In genomic region chr3:69052567-69052898, GRCh38 we compare ENCODE assay signal across 8 cellular contexts. TPM values are rescaled to one million over a fixed set of nuclear protein-coding genes. Genes with fewer than 3 reads are reported as not detected.
DNase-seq lines count a peak whose midpoint lies in the region; ATAC-seq, FAIRE-seq and TF ChIP-seq lines count a peak whose summit lies in the region.

No MANE protein-coding gene starts in this region.

- no peak for TF ChIP-seq EP300 in A549 (IDR thresholded peaks at IDR 0.05)

- TF ChIP-seq RAD21 in A549 (conservative IDR thresholded peaks at IDR 0.05 in 1 of 2, IDR thresholded peaks at IDR 0.05 in 1 of 2): no peak

- no peak for FAIRE-seq in A549 (lab: Jason Lieb, UNC)

- no peaks in the 10 kb centered on the region for H3K27me3 ChIP-seq in right atrium auricular region

- peak overlapping the region; percentile 81 for H3K4me3 ChIP-seq in A549
- H3K4me3 ChIP-seq in right atrium auricular region: peak overlapping the region; percentile 72 to 80

- TF ChIP-seq CTCF in A549 (IDR thresholded peaks at IDR 0.05) (no peak), VCaP (conservative IDR thresholded peaks at IDR 0.05) (no peak), right atrium auricular region (IDR thresholded peaks at IDR 0.05) (no peak)

- peaks cover 22 to 29% of the 10 kb centered on the region in 2 donors for H3K4me1 Mint-ChIP-seq in stimulated activated naive B cell treated with anti-CD40 and anti-IgM and Interleukin-4, amounts not matched to agents 10 μg/mL and 1 μg/mL and 100 μg/mL, for 72 hours

- H3K4me1 ChIP-seq in A549 (peaks cover 3% of the 10 kb centered on the region; the same call in 2 of the 3 replicates), right atrium auricular region (peaks cover 0 to 20% of the 10 kb centered on the region in 2 donors)

- H3K4me3 Mint-ChIP-seq in stimulated activated naive B cell treated with anti-CD40 and anti-IgM and Interleukin-4, amounts not matched to agents 10 μg/mL and 1 μg/mL and 100 μg/mL, for 72 hours: peak overlapping the region; percentile 98 to 99

- H3K27ac ChIP-seq in A549 (peak overlapping the region; percentile 81 to 89), VCaP (peak overlapping the region; percentile 80), right atrium auricular region (peak overlapping the region; percentile 91 to 96)

- no peak for TF ChIP-seq POLR2A in A549 (IDR thresholded peaks at IDR 0.05; ENCODE audit: low read length)

- H3K4me2 ChIP-seq in A549: peak overlapping the region; percentile 75

- POLR2A ChIA-PET in A549 (lab: Yijun Ruan, JAX): interaction anchor here (0.7 to 2.0 kb wide), 6 partner anchors 11 to 39 kb away, joined by 3 to 11 read pairs (median 4); partner anchors contain the start of genes ARL6IP5 and EOGT

- CTCF ChIA-PET in A549 (lab: Yijun Ruan, JAX): interaction anchor here (1.1 kb wide), 1 partner anchor 39 kb away, joined by 3 read pairs; the partner anchor contains the start of gene EOGT

- ATAC-seq in A549 (peak; percentile 6 to 7; a peak in 3 of 6 replicates), GM21576 (IDR thresholded peaks at IDR 0.05; ENCODE audit: unreplicated experiment) (peak; percentile 3)
- peak in 1 of 2 donors; percentile 1 for ATAC-seq in stimulated activated naive B cell treated with anti-CD40 and anti-IgM and Interleukin-4, amounts not matched to agents 10 μg/mL and 1 μg/mL and 100 μg/mL, for 72 hours (replicated peaks)

- peak overlapping the region; percentile 99 for H3K27ac Mint-ChIP-seq in stimulated activated naive B cell treated with anti-CD40 and anti-IgM and Interleukin-4, amounts not matched to agents 10 μg/mL and 1 μg/mL and 100 μg/mL, for 72 hours

- no peaks in the 10 kb centered on the region for H3K27me3 Mint-ChIP-seq in stimulated activated naive B cell treated with anti-CD40 and anti-IgM and Interleukin-4, amounts not matched to agents 10 μg/mL and 1 μg/mL and 100 μg/mL, for 72 hours

- 27% methylated on average over 3 of the region's 3 CpGs for WGBS in A549 (ENCODE audit: missing lambda C conversion rate)

- peaks cover 19 to 28% of the 10 kb centered on the region in 2 donors for H3K36me3 Mint-ChIP-seq in stimulated activated naive B cell treated with anti-CD40 and anti-IgM and Interleukin-4, amounts not matched to agents 10 μg/mL and 1 μg/mL and 100 μg/mL, for 72 hours

- DNase-seq in A549 (ENCODE audit: low read depth in 1 of 2, low spot score in 1 of 2) (no peak), right atrium auricular region (ENCODE audit: low spot score) (no peak), HUDEP-2 (lab: John Stamatoyannopoulos, UW; ENCODE audit: unreplicated experiment in 76 of 76) (no peak), GM19240 (ENCODE audit: insufficient read length, low spot score) (no peak), NCI-H2171 (lab: John Stamatoyannopoulos, UW) (no peak)
- no peak for DNase-seq in stimulated activated naive B cell treated with anti-CD40 and anti-IgM and Interleukin-4, amounts not matched to agents 10 μg/mL and 1 μg/mL and 100 μg/mL, for 72 hours

- no peaks in the 10 kb centered on the region for H3K9me3 Mint-ChIP-seq in stimulated activated naive B cell treated with anti-CD40 and anti-IgM and Interleukin-4, amounts not matched to agents 10 μg/mL and 1 μg/mL and 100 μg/mL, for 72 hours

- H3K9me3 ChIP-seq in A549: no peaks in the 10 kb centered on the region
- H3K9me3 ChIP-seq in right atrium auricular region: no peaks in the 10 kb centered on the region

- peaks cover 31% of the 10 kb centered on the region for H3K36me3 ChIP-seq in right atrium auricular region

TF ChIP-seq in A549, 52 proteins besides CTCF, POLR2A, EP300 and RAD21 (continues in another document):
- no peak for TF ChIP-seq HES2 (IDR thresholded peaks at IDR 0.05)
- TF ChIP-seq HMGXB4 (CRISPR knock-in tag; IDR thresholded peaks at IDR 0.05; ENCODE audit: borderline replicate concordance): no peak
- no peak for TF ChIP-seq ZSCAN20 (CRISPR knock-in tag; IDR thresholded peaks at IDR 0.05)
- no peak for TF ChIP-seq HOXB13 (CRISPR knock-in tag; IDR thresholded peaks at IDR 0.05; ENCODE audit: low read depth)
- TF ChIP-seq TP53 (CRISPR knock-in tag; IDR thresholded peaks at IDR 0.05): no peak
- TF ChIP-seq PBX3 (IDR thresholded peaks at IDR 0.05): no peak
- no peak for TF ChIP-seq SMC3 (IDR thresholded peaks at IDR 0.05)
- TF ChIP-seq HOXB5 (CRISPR knock-in tag; IDR thresholded peaks at IDR 0.05): no peak
- no peak for TF ChIP-seq JUN (IDR thresholded peaks at IDR 0.05)
- TF ChIP-seq ZNF302 (CRISPR knock-in tag; IDR thresholded peaks at IDR 0.05): no peak
- TF ChIP-seq MAX (IDR thresholded peaks at IDR 0.05): no peak
- TF ChIP-seq ATOH8 (CRISPR knock-in tag; IDR thresholded peaks at IDR 0.05; ENCODE audit: low read depth): no peak
- no peak for TF ChIP-seq CBX8 (IDR thresholded peaks at IDR 0.05)
- TF ChIP-seq CHD4 (IDR thresholded peaks at IDR 0.05; ENCODE audit: borderline replicate concordance): no peak
- TF ChIP-seq POLR2AphosphoS2 (conservative IDR thresholded peaks at IDR 0.05; ENCODE audit: low read length): no peak

RNA-seq across cellular contexts. Expression of gene TMF1, which starts 0.4 kb away (rescaled TPM):
- polyA plus RNA-seq in A549 (2011; rRNA removed) (13.9 and 17.2 TPM in 2 replicates), A549 (2017; fragmentation: RNase III; extraction: RNeasy Plus Mini Kit Qiagen cat#74134 plus additional on column Dnase treatment) (13.7 to 16.1 TPM (median 15.3 TPM) in 3 replicates)
- 2.2 and 2.4 TPM in 2 replicates for polyA plus RNA-seq in A549 (2012; cell fraction: cytosol; rRNA removed)
- 1.6 and 1.8 TPM in 2 replicates for polyA plus RNA-seq in A549 (2012; cell fraction: nucleus; rRNA removed)
- 8.2 and 9.3 TPM in 2 replicates for polyA minus RNA-seq in A549 (2011; rRNA and poly(A)+ RNA removed)
- 10 to 100 TPM; 15.6 to 21.3 TPM for total RNA-seq in right atrium auricular region

RNA-seq across cellular contexts. Expression of gene UBA3, which starts 27.6 kb away (rescaled TPM):
- polyA plus RNA-seq in A549 (2011; rRNA removed): 54.0 and 62.7 TPM in 2 replicates
- polyA plus RNA-seq in A549 (2012; cell fraction: cytosol; rRNA removed): 19.3 and 20.9 TPM in 2 replicates
- polyA plus RNA-seq in A549 (2012; cell fraction: nucleus; rRNA removed): 11.5 and 15.9 TPM in 2 replicates
- polyA plus RNA-seq in A549 (2017; fragmentation: RNase III; extraction: RNeasy Plus Mini Kit Qiagen cat#74134 plus additional on column Dnase treatment): 41.9 to 54.6 TPM (median 50.0 TPM) in 3 replicates
- 11.5 and 18.7 TPM in 2 replicates for polyA minus RNA-seq in A549 (2011; rRNA and poly(A)+ RNA removed)
- total RNA-seq in right atrium auricular region: 10 to 100 TPM; 39.9 to 63.5 TPM

RNA-seq across cellular contexts. Expression of gene ARL6IP5, which starts 32.2 kb away (rescaled TPM):
- polyA plus RNA-seq in A549 (2011; rRNA removed) (86.6 and 109 TPM in 2 replicates), A549 (2017; fragmentation: RNase III; extraction: RNeasy Plus Mini Kit Qiagen cat#74134 plus additional on column Dnase treatment) (73.8 to 78.7 TPM (median 76.9 TPM) in 3 replicates)
- 31.8 and 36.1 TPM in 2 replicates for polyA plus RNA-seq in A549 (2012; cell fraction: cytosol; rRNA removed)
- 25.5 and 26.0 TPM in 2 replicates for polyA plus RNA-seq in A549 (2012; cell fraction: nucleus; rRNA removed)
- polyA minus RNA-seq in A549 (2011; rRNA and poly(A)+ RNA removed): 50.4 and 67.8 TPM in 2 replicates
- total RNA-seq in right atrium auricular region: 100 to 1,000 TPM; 172 to 199 TPM

RNA-seq across cellular contexts. Expression of gene EOGT, which starts 39.0 kb away (rescaled TPM):
- polyA plus RNA-seq in A549 (2011; rRNA removed) (11.1 and 11.3 TPM in 2 replicates), A549 (2017; fragmentation: RNase III; extraction: RNeasy Plus Mini Kit Qiagen cat#74134 plus additional on column Dnase treatment) (8.6 to 10.0 TPM (median 9.3 TPM) in 3 replicates)
- 4.5 and 4.7 TPM in 2 replicates for polyA plus RNA-seq in A549 (2012; cell fraction: cytosol; rRNA removed)
- 3.5 and 5.8 TPM in 2 replicates for polyA plus RNA-seq in A549 (2012; cell fraction: nucleus; rRNA removed)
- polyA minus RNA-seq in A549 (2011; rRNA and poly(A)+ RNA removed): 7.4 and 7.7 TPM in 2 replicates
- total RNA-seq in right atrium auricular region: 10 to 100 TPM; 59.2 to 60.3 TPM
